ENCODE assay signal across 21 cellular contexts in genomic region chr1:27999055-27999454, GRCh38. TPM values are rescaled to one million over a fixed set of nuclear protein-coding genes. Genes with fewer than 3 reads are reported as not detected.
A peak's percentile ranks its signal among the peaks of the same experiment; 100 is the strongest.
DNase-seq lines count a peak whose midpoint lies in the region; ATAC-seq, FAIRE-seq and TF ChIP-seq lines count a peak whose summit lies in the region.
"Had no signal": no experiment of that assay in that cellular context is flagged by ENCODE, and none has a peak within 500 bp of the region (broad histone marks: within the 10 kb centered on the region; RNA-seq: fewer than 3 reads in every experiment).

No MANE protein-coding gene starts in this region.

- ATAC-seq in K562: no peak
- ATAC-seq in stimulated activated effector memory CD8-positive, alpha-beta T cell treated with anti-CD3 and anti-CD28 coated beads, Interleukin-12 subunit alpha, Interleukin-12 subunit beta, amount 100 ng/mL, for 72 hours: no peak
- no peak for ATAC-seq in T-cell (replicated peaks in 1 of 4)

- no peak for TF ChIP-seq POLR2A in K562 (conservative IDR thresholded peaks at IDR 0.05)
- TF ChIP-seq POLR2A in endothelial cell of umbilical vein (IDR thresholded peaks at IDR 0.05; ENCODE audit: low read depth, low read length): no peak

- H4K20me1 ChIP-seq in GM23248 (ENCODE audit: insufficient read depth) (no peaks in the 10 kb centered on the region), K562 (replicated peaks; ENCODE audit: control insufficient read depth, insufficient read depth, low read length) (no peaks in the 10 kb centered on the region), endothelial cell of umbilical vein (replicated peaks; ENCODE audit: control insufficient read depth, extremely low read depth, insufficient read depth, low read length) (no peaks in the 10 kb centered on the region)

- no peaks in the 10 kb centered on the region for H3K9me3 ChIP-seq in GM23248 (ENCODE audit: low read depth)
- H3K9me3 ChIP-seq in K562 (replicated peaks; ENCODE audit: control insufficient read depth, insufficient read depth, low read depth, low read length): 0 out of 2 replicates have a peak, but pooled peaks cover 2% of the 10 kb centered on the region
- no peaks in the 10 kb centered on the region for H3K9me3 ChIP-seq in endothelial cell of umbilical vein (replicated peaks; ENCODE audit: control insufficient read depth, insufficient read depth, low read length)
- H3K9me3 ChIP-seq: HAP-1 had no signal

- H3K9ac ChIP-seq in GM23248 (no peak overlapping the region), K562 (ENCODE audit: insufficient read depth in 1 of 2, low read depth in 2 of 2, low read length in 2 of 2) (no peak overlapping the region), endothelial cell of umbilical vein (replicated peaks; ENCODE audit: extremely low read depth, insufficient read depth, low read length) (no peak overlapping the region)

- H3K27me3 ChIP-seq in GM23248 (replicated peaks; ENCODE audit: insufficient read depth) (no peaks in the 10 kb centered on the region), K562 (ENCODE audit: control insufficient read depth in 2 of 2, insufficient read depth in 2 of 2, low read length in 2 of 2) (no peaks in the 10 kb centered on the region), endothelial cell of umbilical vein (ENCODE audit: control insufficient read depth in 2 of 2, insufficient read depth in 2 of 2, low read length in 2 of 2) (no peaks in the 10 kb centered on the region)

- peak overlapping the region; percentile 45 for H3K27ac Mint-ChIP-seq in stimulated activated effector memory CD8-positive, alpha-beta T cell treated with anti-CD3 and anti-CD28 coated beads, Interleukin-12 subunit alpha, Interleukin-12 subunit beta, amount 100 ng/mL, for 72 hours
- no peak overlapping the region for H3K27ac Mint-ChIP-seq in T-cell
- H3K27ac Mint-ChIP-seq: HFFc6 had no signal

- no peak for TF ChIP-seq CTCF in K562 (IDR thresholded peaks at IDR 0.05 in 2 of 3, conservative IDR thresholded peaks at IDR 0.05 in 1 of 3; ENCODE audit: insufficient read depth in 2 of 3, low read depth in 1 of 3, low read length in 3 of 3)
- no peak for TF ChIP-seq CTCF in endothelial cell of umbilical vein (IDR thresholded peaks at IDR 0.05; ENCODE audit: extremely low read depth in 1 of 2, insufficient read depth in 1 of 2, low read depth in 1 of 2, low read length in 2 of 2)

- H3K27ac ChIP-seq in GM23248 (no peak overlapping the region), K562 (ENCODE audit: extremely low read depth, low read depth, low read length) (no peak overlapping the region), endothelial cell of umbilical vein (ENCODE audit: insufficient read depth, low read depth, low read length) (no peak overlapping the region)

- H3F3A ChIP-seq in GM23248 (ENCODE audit: insufficient read depth): no peaks in the 10 kb centered on the region

- in situ Hi-C loops in GM23248 (cut with MboI) (no loop called here), K562 (cut with MboI) (no loop called here)

- 90 to 100% methylated on average over 1 of the region's 1 CpG for WGBS in GM23248 (ENCODE audit: low coverage in 1 of 2, low lambda C conversion rate in 2 of 2, missing lambda C conversion rate in 2 of 2), 2 experiments
- 100% methylated on average over 1 of the region's 1 CpG for WGBS in K562 (ENCODE audit: insufficient coverage, low coverage, missing lambda C conversion rate)

- FAIRE-seq in K562 (lab: Jason Lieb, UNC): peak; percentile 29
- no peak for FAIRE-seq in endothelial cell of umbilical vein (lab: Jason Lieb, UNC)
- FAIRE-seq: G401.6, GM12892, GM19239, H54 had no signal

- peaks cover 95% of the 10 kb centered on the region for H3K36me3 Mint-ChIP-seq in stimulated activated effector memory CD8-positive, alpha-beta T cell treated with anti-CD3 and anti-CD28 coated beads, Interleukin-12 subunit alpha, Interleukin-12 subunit beta, amount 100 ng/mL, for 72 hours
- H3K36me3 Mint-ChIP-seq in T-cell: peaks cover 46% of the 10 kb centered on the region

- H3K4me3 ChIP-seq in GM23248 (no peak overlapping the region), K562 (no peak overlapping the region), endothelial cell of umbilical vein (replicated peaks in 1 of 3; ENCODE audit: insufficient read depth in 1 of 3, low read depth in 1 of 3, low read length in 3 of 3) (no peak overlapping the region)
- H3K4me3 ChIP-seq: HAP-1 had no signal

- no peaks in the 10 kb centered on the region for H3K9me2 ChIP-seq in GM23248 (ENCODE audit: insufficient read depth)

- H3K9me3 Mint-ChIP-seq in stimulated activated effector memory CD8-positive, alpha-beta T cell treated with anti-CD3 and anti-CD28 coated beads, Interleukin-12 subunit alpha, Interleukin-12 subunit beta, amount 100 ng/mL, for 72 hours: no peaks in the 10 kb centered on the region
- no peaks in the 10 kb centered on the region for H3K9me3 Mint-ChIP-seq in T-cell
- H3K9me3 Mint-ChIP-seq: CD4-positive, alpha-beta memory T cell; HFFc6 had no signal

- DNase-seq in GM23248: peak; percentile 26
- no peak for DNase-seq in K562 (ENCODE audit: extremely low read depth in 1 of 4, low spot score in 3 of 4)
- no peak for DNase-seq in endothelial cell of umbilical vein (ENCODE audit: low read depth, low spot score)
- no peak for DNase-seq in stimulated activated effector memory CD8-positive, alpha-beta T cell treated with anti-CD3 and anti-CD28 coated beads, Interleukin-12 subunit alpha, Interleukin-12 subunit beta, amount 100 ng/mL, for 72 hours (ENCODE audit: low spot score in 2 of 2)
- no peak for DNase-seq in medulla oblongata (ENCODE audit: extremely low spot score)
- DNase-seq in T-cell: no peak
- no peak for DNase-seq in activated CD4-positive, CD25-positive, alpha-beta regulatory T cell treated with anti-CD3 and anti-CD28 coated beads, Interleukin-2, amount 50 U/mL, for 72 hours
- no peak for DNase-seq in OCI-M1 (lab: John Stamatoyannopoulos, UW)
- DNase-seq: C1 segment of cervical spinal cord; Calu3; CD4-positive, alpha-beta memory T cell; COR-L47; DMS53; DMS79 treated with DMSO at 0.1 percent for 48 hours; GOT3; HFFc6 had no signal

- POLR2A ChIA-PET in K562 (lab: Yijun Ruan, JAX) (interaction anchor here (1.7 kb wide), 1 partner anchor 11 kb away, joined by 5 read pairs; no protein-coding TSS in a partner anchor), endothelial cell of umbilical vein (lab: Charles Lee) (interaction anchor here (0.7 kb wide), 1 partner anchor 19 kb away, joined by 4 read pairs; no protein-coding TSS in a partner anchor), T-cell (lab: Charles Lee) (no interaction called here)

- CTCF ChIA-PET in K562 (lab: Yijun Ruan, JAX; ENCODE audit: low intra/inter-chr PET ratio) (no interaction called here), endothelial cell of umbilical vein (lab: Charles Lee) (interaction anchor here (0.6 to 2.5 kb wide), 4 partner anchors 21 to 559 kb away, joined by 3 to 9 read pairs (median 6); no protein-coding TSS in a partner anchor), T-cell (lab: Charles Lee) (no interaction called here)

- intact Hi-C loops in K562 (cut with micrococcal nuclease) (no loop called here), endothelial cell of umbilical vein (cut with micrococcal nuclease) (no loop called here)

- TF ChIP-seq EP300 in K562 (IDR thresholded peaks at IDR 0.05; ENCODE audit: low read length): no peak

- H3K36me3 ChIP-seq in GM23248 (ENCODE audit: low read depth) (peaks cover 24% of the 10 kb centered on the region), K562 (ENCODE audit: control insufficient read depth, insufficient read depth, low read length) (peaks cover 79% of the 10 kb centered on the region), endothelial cell of umbilical vein (ENCODE audit: control insufficient read depth in 2 of 2, extremely low read depth in 1 of 2, insufficient read depth in 2 of 2, low read length in 2 of 2) (peaks cover 13 to 14% of the 10 kb centered on the region in 2 experiments)

- H2AFZ ChIP-seq in GM23248 (no peak overlapping the region), K562 (ENCODE audit: low read depth, low read length) (no peak overlapping the region), endothelial cell of umbilical vein (ENCODE audit: low read depth, low read length) (no peak overlapping the region)

- no peaks in the 10 kb centered on the region for H3K9me1 ChIP-seq in K562 (ENCODE audit: control insufficient read depth, insufficient read depth, low read length)
- no peaks in the 10 kb centered on the region for H3K9me1 ChIP-seq in endothelial cell of umbilical vein (replicated peaks; ENCODE audit: control insufficient read depth, extremely low read depth, insufficient read depth, low read length)

- no peak overlapping the region for H3K4me3 Mint-ChIP-seq in stimulated activated effector memory CD8-positive, alpha-beta T cell treated with anti-CD3 and anti-CD28 coated beads, Interleukin-12 subunit alpha, Interleukin-12 subunit beta, amount 100 ng/mL, for 72 hours
- H3K4me3 Mint-ChIP-seq in T-cell: no peak overlapping the region
- H3K4me3 Mint-ChIP-seq: CD4-positive, alpha-beta memory T cell; HFFc6 had no signal

- no peaks in the 10 kb centered on the region for H3K27me3 Mint-ChIP-seq in T-cell
- H3K27me3 Mint-ChIP-seq: CD4-positive, alpha-beta memory T cell had no signal

- no peaks in the 10 kb centered on the region for H3K4me1 ChIP-seq in GM23248 (ENCODE audit: insufficient read depth)
- peaks cover 0 to 4% of the 10 kb centered on the region in 2 experiments; a peak in 3 of 5 replicates for H3K4me1 ChIP-seq in K562 (replicated peaks in 1 of 2; ENCODE audit: control insufficient read depth in 2 of 2, insufficient read depth in 2 of 2, low read length in 2 of 2)
- H3K4me1 ChIP-seq in endothelial cell of umbilical vein (ENCODE audit: control insufficient read depth, extremely low read depth, insufficient read depth, low read length): peaks cover 8% of the 10 kb centered on the region
- H3K4me1 ChIP-seq: HAP-1 had no signal

- TF ChIP-seq RAD21 in K562 (CRISPR knock-in tag; conservative IDR thresholded peaks at IDR 0.05 in 1 of 2, IDR thresholded peaks at IDR 0.05 in 1 of 2): no peak

- dilution Hi-C loops in endothelial cell of umbilical vein (cut with MboI; ENCODE audit: extremely low pct_ligation_motif_present, low sequenced_read_pairs): no loop called here

- BruUV-seq in K562 (replicated peaks; lab: Mats Ljungman, UMichigan): no TSS peak
- no TSS peak for BruUV-seq in endothelial cell of umbilical vein (replicated peaks; lab: Mats Ljungman, UMichigan)

- H3K4me1 Mint-ChIP-seq in stimulated activated effector memory CD8-positive, alpha-beta T cell treated with anti-CD3 and anti-CD28 coated beads, Interleukin-12 subunit alpha, Interleukin-12 subunit beta, amount 100 ng/mL, for 72 hours: peaks cover 2% of the 10 kb centered on the region
- peaks cover 4 to 9% (median 8%) of the 10 kb centered on the region in 3 donors for H3K4me1 Mint-ChIP-seq in T-cell

- H3K79me2 ChIP-seq in GM23248 (ENCODE audit: insufficient read depth) (no peaks in the 10 kb centered on the region), K562 (ENCODE audit: control insufficient read depth, insufficient read depth, low read length) (no peaks in the 10 kb centered on the region; the same call in 2 of the 3 replicates), endothelial cell of umbilical vein (ENCODE audit: control insufficient read depth, insufficient read depth, low read length) (no peaks in the 10 kb centered on the region)

- H3K4me2 ChIP-seq in GM23248 (ENCODE audit: unreplicated experiment) (no peak overlapping the region), K562 (ENCODE audit: insufficient read depth, low read length) (no peak overlapping the region), endothelial cell of umbilical vein (ENCODE audit: insufficient read depth, low read length) (no peak overlapping the region)

RNA-seq across cellular contexts. Expression of gene XKR8, which starts 39.3 kb away (rescaled TPM):
- total RNA-seq in GM23248 (2014; rRNA removed; shearing (Covaris generic)): 5.0 and 5.4 TPM in 2 replicates
- polyA plus RNA-seq in GM23248 (2016; fragmentation: Nextera tagmentation; extraction: Ambion mirVana): 8.9 and 10.0 TPM in 2 replicates
- total RNA-seq in K562 (2011; cell fraction: chromatin; rRNA removed; ENCODE audit: low replicate concordance): 1.2 and 2.3 TPM in 2 replicates
- 3.8 and 4.8 TPM in 2 replicates for total RNA-seq in K562 (2011; cell fraction: nucleolus; rRNA removed)
- total RNA-seq in K562 (2011; cell fraction: nucleoplasm; rRNA removed): 2.4 and 2.9 TPM in 2 replicates
- 0.45 and 0.86 TPM in 2 replicates for total RNA-seq in K562 (2014; rRNA removed)
- total RNA-seq in K562 (2014; rRNA removed; fragmentation: Illumina TruSeq; extraction: Trizol): 0.58 and 0.99 TPM in 2 replicates
- total RNA-seq in K562 (2015; rRNA removed; fragmentation: Illumina TruSeq; extraction: Trizol): 1.9 and 2.2 TPM in 2 replicates
- 2.5 and 2.8 TPM in 2 replicates for total RNA-seq in K562 (2021)
- polyA plus RNA-seq in K562 (2011; rRNA removed): 1.8 and 3.1 TPM in 2 replicates
- polyA plus RNA-seq in K562 (2011; cell fraction: cytosol; rRNA removed): 2.7 and 4.9 TPM in 2 replicates
- polyA plus RNA-seq in K562 (2011; cell fraction: nucleus; rRNA removed): 2.5 and 2.6 TPM in 2 replicates
- 2.1 and 2.9 TPM in 2 replicates for polyA plus RNA-seq in K562 (2012)
- polyA plus RNA-seq in K562 (2014; fragmentation: Illumina TruSeq; extraction: Trizol): 1.7 and 2.1 TPM in 2 replicates
- polyA plus RNA-seq in K562 (2014; fragmentation: Nextera tagmentation; extraction: Ambion mirVana): under 1 TPM; 0.49 to 0.73 TPM
- 1.9 and 2.5 TPM in 2 replicates for polyA plus RNA-seq in K562 (2014; rRNA removed)
- polyA minus RNA-seq in K562 (2011; rRNA and poly(A)+ RNA removed): 1.5 and 1.7 TPM in 2 replicates
- 0.95 and 7.0 TPM in 2 replicates for polyA minus RNA-seq in K562 (2011; cell fraction: cytosol; rRNA and poly(A)+ RNA removed)
- 0.67 and 1.2 TPM in 2 replicates for polyA minus RNA-seq in K562 (2011; cell fraction: nucleus; rRNA and poly(A)+ RNA removed)
- 10.0 TPM in 2 replicates for total RNA-seq in endothelial cell of umbilical vein
- 13.1 and 15.2 TPM in 2 replicates for polyA plus RNA-seq in endothelial cell of umbilical vein
- polyA plus RNA-seq in endothelial cell of umbilical vein (2011; cell fraction: cytosol; rRNA removed): 10.2 and 11.3 TPM in 2 replicates
- 4.1 and 4.6 TPM in 2 replicates for polyA plus RNA-seq in endothelial cell of umbilical vein (2011; cell fraction: nucleus; rRNA removed)
- polyA plus RNA-seq in endothelial cell of umbilical vein (2012): 6.4 and 6.8 TPM in 2 replicates
- 6.7 and 8.8 TPM in 2 replicates for polyA minus RNA-seq in endothelial cell of umbilical vein
- 0.82 TPM for polyA minus RNA-seq in endothelial cell of umbilical vein (2011; cell fraction: cytosol; rRNA and poly(A)+ RNA removed)
- polyA minus RNA-seq in endothelial cell of umbilical vein (2011; cell fraction: nucleus; rRNA and poly(A)+ RNA removed): 1.5 and 2.0 TPM in 2 replicates
- total RNA-seq in T-cell: 10 to 100 TPM in 3 of 5 donors, 1 to 10 TPM in 2; 7.7 to 18.3 (median 14.4) TPM

Comparison
In these comparisons a context has a peak if more than half of its experiments do, and no peak if none do; other contexts are left out.
1. POLR2A ChIA-PET loops: an anchor here in K562 (1.7 kb wide) and endothelial cell of umbilical vein (0.7 kb wide); none called in T-cell.